ENCODE assay signal across 9 cellular contexts in genomic region chr4:128285085-128286023, GRCh38. TPM values are rescaled to one million over a fixed set of nuclear protein-coding genes. Genes with fewer than 3 reads are reported as not detected.
A peak's percentile ranks its signal among the peaks of the same experiment; 100 is the strongest.
DNase-seq lines count a peak whose midpoint lies in the region; ATAC-seq, FAIRE-seq and TF ChIP-seq lines count a peak whose summit lies in the region.
"Had no signal": no experiment of that assay in that cellular context is flagged by ENCODE, and none has a peak within 500 bp of the region (broad histone marks: within the 10 kb centered on the region; RNA-seq: fewer than 3 reads in every experiment).

No MANE protein-coding gene starts in this region.

- no peak overlapping the region for H2AFZ ChIP-seq in keratinocyte (ENCODE audit: control insufficient read depth, low read length)

- H3K9me3 ChIP-seq in heart right ventricle (no peaks in the 10 kb centered on the region), keratinocyte (ENCODE audit: control insufficient read depth, low read depth, low read length) (no peaks in the 10 kb centered on the region), vagina (no peaks in the 10 kb centered on the region)

- peak overlapping the region; percentile 83 for H3K4me2 ChIP-seq in keratinocyte (ENCODE audit: control insufficient read depth, extremely low read depth, insufficient read depth, low read depth, low read length)

- H3K27me3 ChIP-seq in heart right ventricle (no peaks in the 10 kb centered on the region), keratinocyte (ENCODE audit: control insufficient read depth, extremely low read depth, insufficient read depth, low read length) (no peaks in the 10 kb centered on the region), vagina (no peaks in the 10 kb centered on the region)

- 69 to 72% methylated on average over 18 of the region's 18 CpGs for WGBS in heart right ventricle, 2 donors

- no peaks in the 10 kb centered on the region for H3K27me3 Mint-ChIP-seq in activated naive CD8-positive, alpha-beta T cell

- H3K79me2 ChIP-seq in keratinocyte (ENCODE audit: control insufficient read depth, insufficient read depth, low read length): peaks cover 69% of the 10 kb centered on the region

- intact Hi-C loops in heart right ventricle (cut with DNase I): loop anchor here in 5 of 10 donors (5.0 to 10.0 kb wide), 7 partner anchors 72 to 809 kb away; partner anchors contain the start of genes C4orf33 (in 2 of the 5), SCLT1 (in 2 of the 5) and LARP1B (in 1 of the 5)
- intact Hi-C loops in Right ventricle myocardium inferior (cut with DNase I): loop anchor here (2.0 to 10.0 kb wide), 5 partner anchors 93 to 809 kb away; partner anchors contain the start of genes C4orf33 and SCLT1
- intact Hi-C loops in vagina (cut with DNase I): loop anchor here (5.0 to 10.0 kb wide), 2 partner anchors 99 to 527 kb away; no protein-coding TSS in a partner anchor

- TF ChIP-seq CTCF in heart right ventricle (IDR thresholded peaks at IDR 0.05) (no peak), keratinocyte (optimal IDR thresholded peaks at IDR 0.05 in 1 of 3, IDR thresholded peaks at IDR 0.05 in 1 of 3, conservative IDR thresholded peaks at IDR 0.05 in 1 of 3; ENCODE audit: extremely low read depth in 1 of 3, insufficient read depth in 2 of 3, low read length in 3 of 3) (no peak), vagina (IDR thresholded peaks at IDR 0.05) (no peak)

- peak overlapping the region in 8 of 10 donors; percentile 30 to 97 (median 91) for H3K27ac ChIP-seq in heart right ventricle
- H3K27ac ChIP-seq in keratinocyte (ENCODE audit: control insufficient read depth, insufficient read depth, low read length): peak overlapping the region; percentile 89
- peak overlapping the region; percentile 95 for H3K27ac ChIP-seq in vagina

- peaks cover 58% of the 10 kb centered on the region for H3K4me1 Mint-ChIP-seq in activated naive CD8-positive, alpha-beta T cell (ENCODE audit: low read depth)

- H3K4me3 Mint-ChIP-seq in activated naive CD8-positive, alpha-beta T cell: peak overlapping the region; percentile 92

- H3K4me3 ChIP-seq in heart right ventricle (peak overlapping the region in 8 of 10 donors; percentile 67 to 93 (median 79)), keratinocyte (ENCODE audit: control insufficient read depth in 2 of 3, extremely low read depth in 1 of 3, insufficient read depth in 2 of 3, low read depth in 1 of 3, low read length in 3 of 3) (peak overlapping the region; percentile 93 to 99 (median 94)), vagina (peak overlapping the region; percentile 9 to 87)

- no peak for ATAC-seq in heart right ventricle
- ATAC-seq in Right ventricle myocardium inferior: no peak
- ATAC-seq in HG02759 (IDR thresholded peaks at IDR 0.05; ENCODE audit: unreplicated experiment): no peak
- no peak for ATAC-seq in GM19463 (IDR thresholded peaks at IDR 0.05; ENCODE audit: unreplicated experiment)

- dilution Hi-C loops in keratinocyte (cut with MboI; ENCODE audit: extremely low pct_ligation_motif_present, low sequenced_read_pairs): no loop called here

- FAIRE-seq in keratinocyte (lab: Jason Lieb, UNC): peak; percentile 44

- peaks cover 0 to 8% (median 0%) of the 10 kb centered on the region in 9 donors for H3K36me3 ChIP-seq in heart right ventricle
- no peaks in the 10 kb centered on the region for H3K36me3 ChIP-seq in keratinocyte (ENCODE audit: control insufficient read depth in 2 of 2, extremely low read depth in 1 of 2, insufficient read depth in 2 of 2, low read length in 2 of 2)
- no peaks in the 10 kb centered on the region for H3K36me3 ChIP-seq in vagina

- peaks cover 5% of the 10 kb centered on the region for H3K36me3 Mint-ChIP-seq in activated naive CD8-positive, alpha-beta T cell

- H4K20me1 ChIP-seq in keratinocyte (ENCODE audit: control insufficient read depth, extremely low read depth, insufficient read depth, low read length): no peaks in the 10 kb centered on the region

- no peak for DNase-seq in heart right ventricle
- DNase-seq in Right ventricle myocardium inferior (ENCODE audit: missing footprints): no peak
- DNase-seq in keratinocyte (ENCODE audit: low read depth, low spot score): no peak
- no peak for DNase-seq in vagina (ENCODE audit: extremely low spot score in 2 of 2)
- no peak for DNase-seq in stimulated activated CD8-positive, alpha-beta memory T cell treated with anti-CD3 and anti-CD28 coated beads, Interleukin-4, amount 100 ng/mL, for 48 hours
- DNase-seq: activated CD4-positive, alpha-beta T cell treated with anti-CD3 and anti-CD28 coated beads, Interleukin-2, amount 50 U/mL, for 48 hours had no signal

- no peaks in the 10 kb centered on the region for H3K9me1 ChIP-seq in keratinocyte (ENCODE audit: control insufficient read depth, extremely low read depth, insufficient read depth, low read length)

- TF ChIP-seq POLR2A in vagina (IDR thresholded peaks at IDR 0.05): no peak

- H3K4me1 ChIP-seq in heart right ventricle: peaks cover 0 to 70% (median 41%) of the 10 kb centered on the region in 9 donors
- peaks cover 23% of the 10 kb centered on the region for H3K4me1 ChIP-seq in keratinocyte (ENCODE audit: control insufficient read depth, extremely low read depth, insufficient read depth, low read length)
- peaks cover 51% of the 10 kb centered on the region for H3K4me1 ChIP-seq in vagina

- H3K9me3 Mint-ChIP-seq in activated naive CD8-positive, alpha-beta T cell (ENCODE audit: low read depth): no peaks in the 10 kb centered on the region

- H3K9ac ChIP-seq in keratinocyte (ENCODE audit: control insufficient read depth, extremely low read depth, insufficient read depth, low read length): peak overlapping the region; percentile 90

- H3K27ac Mint-ChIP-seq in activated naive CD8-positive, alpha-beta T cell: peak overlapping the region; percentile 41

RNA-seq across cellular contexts. Expression of gene PGRMC2, which starts 2.3 kb away (rescaled TPM):
- total RNA-seq in heart right ventricle: 10 to 100 TPM; 47.8 to 78.9 (median 71.5) TPM
- 10 to 100 TPM; 26.0 to 48.9 TPM for polyA plus RNA-seq in heart right ventricle
- total RNA-seq in Right ventricle myocardium inferior: 66.1 TPM
- 14.6 to 26.7 TPM (median 20.0 TPM) in 3 replicates for polyA plus RNA-seq in keratinocyte
- polyA plus RNA-seq in keratinocyte (2011; ENCODE audit: low read depth): 67.5 TPM
- polyA plus RNA-seq in keratinocyte (2011; cell fraction: cytosol; rRNA removed): 13.3 and 27.2 TPM in 2 replicates
- 35.7 and 49.7 TPM in 2 replicates for polyA plus RNA-seq in keratinocyte (2011; cell fraction: nucleus; rRNA removed)
- 64.0 and 95.7 TPM in 2 replicates for polyA plus RNA-seq in keratinocyte (2012; ENCODE audit: low replicate concordance)
- polyA minus RNA-seq in keratinocyte: 1.8 to 5.7 TPM (median 2.0 TPM) in 3 replicates
- 9.0 TPM for polyA minus RNA-seq in keratinocyte (2011; cell fraction: cytosol; rRNA and poly(A)+ RNA removed)
- 7.6 and 14.6 TPM in 2 replicates for polyA minus RNA-seq in keratinocyte (2011; cell fraction: nucleus; rRNA and poly(A)+ RNA removed)
- total RNA-seq in vagina: 27.7 TPM
